ENCODE assay signal across 1 cellular context in the genomic region with DNA sequence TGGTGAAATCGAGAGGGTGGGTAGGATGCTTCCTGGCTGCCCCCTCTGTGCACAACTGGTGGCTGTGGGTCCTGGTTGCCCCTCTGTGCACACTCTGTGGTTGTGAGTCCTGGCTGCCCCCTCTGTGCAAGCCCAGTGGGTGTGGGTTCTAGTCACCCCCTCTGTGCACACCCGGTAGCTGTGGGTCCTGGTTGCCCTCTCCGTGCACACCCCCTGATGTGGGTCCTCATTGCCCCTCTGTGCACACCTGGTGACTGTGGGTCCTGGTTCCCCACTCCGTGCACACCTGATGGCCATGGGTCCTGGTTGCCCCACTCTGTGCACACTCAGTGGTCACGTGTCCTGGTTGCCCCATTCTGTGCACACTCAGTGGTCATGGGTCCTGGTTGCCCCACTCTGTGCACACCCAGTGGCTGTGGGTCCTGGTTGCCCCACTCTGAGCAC.
TF ChIP-seq lines count a peak whose summit lies in the region.

No MANE protein-coding gene starts in this region.

TF ChIP-seq in HepG2, 621 proteins besides CTCF, POLR2A, EP300 and RAD21:
- TF ChIP-seq, protein P1, sequence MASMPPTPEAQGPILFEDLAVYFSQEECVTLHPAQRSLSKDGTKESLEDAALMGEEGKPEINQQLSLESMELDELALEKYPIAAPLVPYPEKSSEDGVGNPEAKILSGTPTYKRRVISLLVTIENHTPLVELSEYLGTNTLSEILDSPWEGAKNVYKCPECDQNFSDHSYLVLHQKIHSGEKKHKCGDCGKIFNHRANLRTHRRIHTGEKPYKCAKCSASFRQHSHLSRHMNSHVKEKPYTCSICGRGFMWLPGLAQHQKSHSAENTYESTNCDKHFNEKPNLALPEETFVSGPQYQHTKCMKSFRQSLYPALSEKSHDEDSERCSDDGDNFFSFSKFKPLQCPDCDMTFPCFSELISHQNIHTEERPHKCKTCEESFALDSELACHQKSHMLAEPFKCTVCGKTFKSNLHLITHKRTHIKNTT (CRISPR knock-in tag; IDR thresholded peaks at IDR 0.05): no peak
- TF ChIP-seq ZC3H4 (CRISPR knock-in tag; IDR thresholded peaks at IDR 0.05; ENCODE audit: borderline replicate concordance): no peak
- TF ChIP-seq RFXAP (CRISPR knock-in tag; IDR thresholded peaks at IDR 0.05; ENCODE audit: borderline replicate concordance): no peak
- no peak for TF ChIP-seq DPF2 (CRISPR knock-in tag; IDR thresholded peaks at IDR 0.05; ENCODE audit: borderline replicate concordance, low read depth)
- no peak for TF ChIP-seq ZNF333 (CRISPR knock-in tag; IDR thresholded peaks at IDR 0.05; ENCODE audit: borderline replicate concordance)
- TF ChIP-seq, protein P2, sequence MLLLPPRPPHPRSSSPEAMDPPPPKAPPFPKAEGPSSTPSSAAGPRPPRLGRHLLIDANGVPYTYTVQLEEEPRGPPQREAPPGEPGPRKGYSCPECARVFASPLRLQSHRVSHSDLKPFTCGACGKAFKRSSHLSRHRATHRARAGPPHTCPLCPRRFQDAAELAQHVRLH (CRISPR knock-in tag; IDR thresholded peaks at IDR 0.05; ENCODE audit: borderline replicate concordance, low read depth): no peak
- no peak for TF ChIP-seq ZNF367 (CRISPR knock-in tag; IDR thresholded peaks at IDR 0.05; ENCODE audit: borderline replicate concordance)
- TF ChIP-seq KLF6 (CRISPR knock-in tag; IDR thresholded peaks at IDR 0.05): no peak
- TF ChIP-seq ZNF598 (CRISPR knock-in tag; IDR thresholded peaks at IDR 0.05; ENCODE audit: borderline replicate concordance): no peak
- TF ChIP-seq ZNF564 (CRISPR knock-in tag; IDR thresholded peaks at IDR 0.05): no peak
- TF ChIP-seq ZNF788 (CRISPR knock-in tag; IDR thresholded peaks at IDR 0.05; ENCODE audit: borderline replicate concordance): no peak
- TF ChIP-seq CENPT (CRISPR knock-in tag; IDR thresholded peaks at IDR 0.05; ENCODE audit: low read depth): no peak
- no peak for TF ChIP-seq ZNF136 (CRISPR knock-in tag; IDR thresholded peaks at IDR 0.05; ENCODE audit: low read depth)
- TF ChIP-seq ZNF552 (CRISPR knock-in tag; IDR thresholded peaks at IDR 0.05; ENCODE audit: borderline replicate concordance): no peak
- TF ChIP-seq, protein P3, sequence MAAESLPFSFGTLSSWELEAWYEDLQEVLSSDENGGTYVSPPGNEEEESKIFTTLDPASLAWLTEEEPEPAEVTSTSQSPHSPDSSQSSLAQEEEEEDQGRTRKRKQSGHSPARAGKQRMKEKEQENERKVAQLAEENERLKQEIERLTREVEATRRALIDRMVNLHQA (CRISPR knock-in tag; IDR thresholded peaks at IDR 0.05): no peak
- TF ChIP-seq ZNF124 (CRISPR knock-in tag; IDR thresholded peaks at IDR 0.05): no peak
